8 cellular contexts compared by ENCODE assay signal in genomic region chr6:150866147-150867073, GRCh38. TPM values are rescaled to one million over a fixed set of nuclear protein-coding genes. Genes with fewer than 3 reads are reported as not detected.
DNase-seq lines count a peak whose midpoint lies in the region; ATAC-seq and TF ChIP-seq lines count a peak whose summit lies in the region.

No MANE protein-coding gene starts in this region.

- peak; percentile 56 for DNase-seq in CD14-positive monocyte (ENCODE audit: low spot score)
- DNase-seq in GM19240 (ENCODE audit: insufficient read length, low spot score): peak; percentile 67
- DNase-seq in NCI-H82 treated with DMSO at 0.1 percent for 48 hours (lab: John Stamatoyannopoulos, UW; ENCODE audit: unreplicated experiment): peak; percentile 74
- DNase-seq in activated CD8-positive, alpha-beta memory T cell treated with anti-CD3 and anti-CD28 coated beads for 48 hours (ENCODE audit: low read depth in 2 of 3, low spot score in 2 of 3): peak; percentile 49 to 71 (median 51)
- DNase-seq in effector memory CD8-positive, alpha-beta T cell: peak; percentile 48 to 69 (median 68)
- DNase-seq in mesenteric fat pad (ENCODE audit: low spot score): peak; percentile 94
- DNase-seq in stimulated activated CD8-positive, alpha-beta memory T cell treated with anti-CD3 and anti-CD28 coated beads, Interleukin-12 subunit alpha, Interleukin-12 subunit beta, amount 100 ng/mL, for 4 hours (ENCODE audit: low read depth): peak; percentile 77

- H3K4me1 Mint-ChIP-seq in CD14-positive monocyte: peaks cover 23% of the 10 kb centered on the region
- peaks cover 10 to 11% of the 10 kb centered on the region in 2 donors for H3K4me1 Mint-ChIP-seq in effector memory CD8-positive, alpha-beta T cell (ENCODE audit: low read depth in 2 of 2)

- ATAC-seq in HG03439 (IDR thresholded peaks at IDR 0.05; ENCODE audit: unreplicated experiment): peak; percentile 74
- peak; percentile 79 for ATAC-seq in effector memory CD8-positive, alpha-beta T cell (replicated peaks)

- no peak for TF ChIP-seq CTCF in CD14-positive monocyte (IDR thresholded peaks at IDR 0.05)

- H3K27me3 Mint-ChIP-seq in CD14-positive monocyte (ENCODE audit: low read depth in 3 of 3): peaks cover 5 to 30% (median 21%) of the 10 kb centered on the region in 3 donors
- H3K27me3 Mint-ChIP-seq in effector memory CD8-positive, alpha-beta T cell: peaks cover 21 to 26% of the 10 kb centered on the region in 2 donors

- intact Hi-C loops in CD14-positive monocyte (cut with micrococcal nuclease): no loop called here

- peak overlapping the region; percentile 83 to 95 for H3K4me3 Mint-ChIP-seq in CD14-positive monocyte
- H3K4me3 Mint-ChIP-seq in effector memory CD8-positive, alpha-beta T cell: peak overlapping the region; percentile 87 to 92

- no peaks in the 10 kb centered on the region for H3K36me3 Mint-ChIP-seq in CD14-positive monocyte
- peaks cover 17% of the 10 kb centered on the region for H3K36me3 Mint-ChIP-seq in effector memory CD8-positive, alpha-beta T cell (ENCODE audit: insufficient read depth)

- peak overlapping the region in 4 of 7 donors; percentile 56 to 81 (median 64) for H3K27ac Mint-ChIP-seq in CD14-positive monocyte
- peak overlapping the region; percentile 31 to 73 for H3K27ac Mint-ChIP-seq in effector memory CD8-positive, alpha-beta T cell

- peaks cover 0 to 5% (median 0%) of the 10 kb centered on the region in 7 donors for H3K9me3 Mint-ChIP-seq in CD14-positive monocyte
- H3K9me3 Mint-ChIP-seq in effector memory CD8-positive, alpha-beta T cell: no peaks in the 10 kb centered on the region

RNA-seq across cellular contexts. Expression of gene MTHFD1L, which starts 0.9 kb away (rescaled TPM):
- polyA plus RNA-seq in CD14-positive monocyte: under 1 TPM; 0.25 to 0.39 TPM
- 30.2 TPM for total RNA-seq in mesenteric fat pad

Comparison
In these comparisons a context has a peak if more than half of its experiments do, and no peak if none do; other contexts are left out.
1. Peak in every context shown above with its lines: DNase-seq and ATAC-seq.